20 cellular contexts compared by ENCODE assay signal in the genomic region with DNA sequence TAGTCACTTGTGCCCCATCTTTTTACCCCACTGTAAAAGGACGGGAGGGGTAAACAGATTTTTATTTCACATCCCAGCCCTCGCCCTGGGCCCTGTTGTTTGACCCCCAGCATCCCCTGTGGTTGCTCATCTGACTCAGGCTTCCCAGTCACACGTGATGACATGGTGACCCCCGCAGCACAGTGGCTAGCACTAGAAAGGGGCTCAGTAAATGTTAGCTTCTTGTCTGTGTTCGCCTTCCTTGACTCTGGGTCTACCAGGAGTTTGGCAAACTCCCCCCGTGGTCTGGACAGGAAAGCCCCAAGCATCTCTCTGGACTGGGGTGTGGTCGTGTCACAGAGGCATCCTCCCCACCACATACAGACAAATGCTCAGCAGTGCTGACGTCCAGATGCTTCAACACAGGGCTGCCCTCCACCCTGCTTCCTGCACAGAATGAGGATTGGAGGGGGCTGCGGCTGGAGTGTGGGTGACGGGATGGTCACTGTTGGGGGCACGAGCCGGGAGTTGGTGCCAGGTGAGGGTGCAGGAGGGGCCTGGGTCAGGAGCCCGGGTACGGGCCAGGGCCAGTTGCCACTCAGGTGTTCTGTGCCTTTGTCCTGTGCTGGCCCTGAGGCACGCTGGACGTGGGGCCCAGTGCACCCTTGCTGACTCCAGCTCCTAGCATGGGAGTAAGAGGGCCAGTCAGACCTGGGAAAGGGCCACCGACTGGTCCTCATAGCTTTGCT.
DNase-seq lines count a peak whose midpoint lies in the region; ATAC-seq, FAIRE-seq and TF ChIP-seq lines count a peak whose summit lies in the region.
"Had no signal": no experiment of that assay in that cellular context is flagged by ENCODE, and none has a peak within 500 bp of the region (broad histone marks: within the 10 kb centered on the region; RNA-seq: fewer than 3 reads in every experiment).

No MANE protein-coding gene starts in this region.

- H3K9me3 Mint-ChIP-seq in activated naive CD8-positive, alpha-beta T cell treated with anti-CD3 and anti-CD28 coated beads, Interleukin-2, amount 50 U/mL, for 24 hours, result no peaks in the 10 kb centered on the region
- H3K9me3 Mint-ChIP-seq in activated naive CD8-positive, alpha-beta T cell treated with anti-CD3 and anti-CD28 coated beads for 36 hours, result no peaks in the 10 kb centered on the region
- H3K9me3 Mint-ChIP-seq: HFFc6 had no signal

- intact Hi-C loops in lower leg skin (cut with DNase I; ENCODE audit: low total_unique reads), result no loop called here

- ATAC-seq in activated naive CD8-positive, alpha-beta T cell treated with anti-CD3 and anti-CD28 coated beads, Interleukin-2, amount 50 U/mL, for 24 hours, result peak; percentile 26
- ATAC-seq in HG02885 (IDR thresholded peaks at IDR 0.05; ENCODE audit: poor library complexity, unreplicated experiment), result no peak
- ATAC-seq: K562 had no signal

- TF ChIP-seq CTCF in bronchial epithelial cell (IDR thresholded peaks at IDR 0.05; ENCODE audit: insufficient read depth, low read length, severe bottlenecking) (no peak), lower leg skin (IDR thresholded peaks at IDR 0.05) (no peak)

- no peak for DNase-seq in activated naive CD8-positive, alpha-beta T cell treated with anti-CD3 and anti-CD28 coated beads, Interleukin-2, amount 50 U/mL, for 24 hours
- no peak for DNase-seq in activated naive CD8-positive, alpha-beta T cell treated with anti-CD3 and anti-CD28 coated beads for 36 hours
- DNase-seq in bronchial epithelial cell (ENCODE audit: low read depth) (no peak), lower leg skin (ENCODE audit: low spot score in 2 of 2) (peak; percentile 12 to 80), urothelium cell line (ENCODE audit: low spot score) (no peak), SW 1271 (lab: John Stamatoyannopoulos, UW) (no peak)
- DNase-seq: Calu3; CD4-positive, alpha-beta memory T cell; DMS79; H7; HFFc6; NCI-H1105; NCI-H2081; NCI-H510A; NCI-H748 treated with DMSO at 0.1 percent for 48 hours; Right ventricle myocardium superior had no signal

- no peaks in the 10 kb centered on the region for H3K36me3 ChIP-seq in bronchial epithelial cell (ENCODE audit: control insufficient read depth, insufficient read depth, low read length)

- no peaks in the 10 kb centered on the region for H3K27me3 ChIP-seq in bronchial epithelial cell (ENCODE audit: control insufficient read depth, insufficient read depth, low read length)

- no peak overlapping the region for H3K27ac Mint-ChIP-seq in activated naive CD8-positive, alpha-beta T cell treated with anti-CD3 and anti-CD28 coated beads, Interleukin-2, amount 50 U/mL, for 24 hours
- H3K27ac Mint-ChIP-seq in activated naive CD8-positive, alpha-beta T cell treated with anti-CD3 and anti-CD28 coated beads for 36 hours, result no peak overlapping the region
- H3K27ac Mint-ChIP-seq: CD4-positive, alpha-beta memory T cell; HFFc6 had no signal

- H3K27me3 Mint-ChIP-seq in activated naive CD8-positive, alpha-beta T cell treated with anti-CD3 and anti-CD28 coated beads, Interleukin-2, amount 50 U/mL, for 24 hours, result peaks cover 3% of the 10 kb centered on the region
- no peaks in the 10 kb centered on the region for H3K27me3 Mint-ChIP-seq in activated naive CD8-positive, alpha-beta T cell treated with anti-CD3 and anti-CD28 coated beads for 36 hours

- no peak overlapping the region for H3K4me3 Mint-ChIP-seq in activated naive CD8-positive, alpha-beta T cell treated with anti-CD3 and anti-CD28 coated beads, Interleukin-2, amount 50 U/mL, for 24 hours
- no peak overlapping the region for H3K4me3 Mint-ChIP-seq in activated naive CD8-positive, alpha-beta T cell treated with anti-CD3 and anti-CD28 coated beads for 36 hours
- H3K4me3 Mint-ChIP-seq: CD4-positive, alpha-beta memory T cell; HFFc6 had no signal

- no peak for TF ChIP-seq POLR2A in lower leg skin (IDR thresholded peaks at IDR 0.05)

- WGBS in lower leg skin, 2 donors, result 83 to 86% methylated on average over 17 of the region's 17 CpGs

- FAIRE-seq in bronchial epithelial cell (lab: Jason Lieb, UNC) (peak; percentile 18), urothelium cell line (lab: Jason Lieb, UNC) (peak; percentile 76)
- FAIRE-seq: A204.1, GM12892, K562 had no signal

- H3K4me3 ChIP-seq in bronchial epithelial cell (ENCODE audit: low read depth, low read length), result no peak overlapping the region
- H3K4me3 ChIP-seq in lower leg skin (ENCODE audit: low read depth, poor library complexity, severe bottlenecking), result no peak overlapping the region
- H3K4me3 ChIP-seq: K562 had no signal

- no peaks in the 10 kb centered on the region for H3K36me3 Mint-ChIP-seq in activated naive CD8-positive, alpha-beta T cell treated with anti-CD3 and anti-CD28 coated beads, Interleukin-2, amount 50 U/mL, for 24 hours (ENCODE audit: low read depth)
- H3K36me3 Mint-ChIP-seq in activated naive CD8-positive, alpha-beta T cell treated with anti-CD3 and anti-CD28 coated beads for 36 hours, result no peaks in the 10 kb centered on the region
- H3K36me3 Mint-ChIP-seq: CD4-positive, alpha-beta memory T cell had no signal

- peaks cover 4% of the 10 kb centered on the region for H3K4me1 Mint-ChIP-seq in activated naive CD8-positive, alpha-beta T cell treated with anti-CD3 and anti-CD28 coated beads, Interleukin-2, amount 50 U/mL, for 24 hours
- peaks cover 8% of the 10 kb centered on the region for H3K4me1 Mint-ChIP-seq in activated naive CD8-positive, alpha-beta T cell treated with anti-CD3 and anti-CD28 coated beads for 36 hours
- H3K4me1 Mint-ChIP-seq: CD4-positive, alpha-beta memory T cell had no signal

Comparison
In these comparisons a context has a peak if more than half of its experiments do, and no peak if none do; other contexts are left out.
1. DNase-seq: peak in lower leg skin (2 of 2); none in activated naive CD8-positive, alpha-beta T cell treated with anti-CD3 and anti-CD28 coated beads, Interleukin-2, amount 50 U/mL, for 24 hours (single experiment), activated naive CD8-positive, alpha-beta T cell treated with anti-CD3 and anti-CD28 coated beads for 36 hours (single experiment), bronchial epithelial cell (single experiment), urothelium cell line (single experiment) and SW 1271 (0 of 2).